Comparison of ENCODE assay signal across 8 cellular contexts in genomic region chr14:69647642-69648041, GRCh38. TPM values are rescaled to one million over a fixed set of nuclear protein-coding genes. Genes with fewer than 3 reads are reported as not detected.
DNase-seq lines count a peak whose midpoint lies in the region; ATAC-seq, FAIRE-seq and TF ChIP-seq lines count a peak whose summit lies in the region.
"Not testable (repeated sequence)": the region's sequence is repeated elsewhere in the genome, so short reads cannot be mapped to it uniquely, and the experiment has no call there.

No MANE protein-coding gene starts in this region.

- H3K27me3 ChIP-seq in BLaER1 treated with 17β-estradiol and CSF1 and Interleukin-3, amounts not matched to agents 10 nM and 100 nM; OCI-LY1 (ENCODE audit: insufficient read depth, low read length); colonic mucosa; right atrium auricular region; muscle layer of duodenum (ENCODE audit: low read depth, low read length); small intestine (ENCODE audit: control insufficient read depth in 2 of 2, insufficient read depth in 2 of 2, low read length in 2 of 2); upper lobe of left lung: not testable (repeated sequence)

- not testable (repeated sequence) for ATAC-seq in activated T-helper 17 cell treated with anti-CD3 and anti-CD28 coated beads, Interleukin-2, amount 50 U/mL, for 72 hours (replicated peaks); upper lobe of left lung (ENCODE audit: low FRiP score in 2 of 2)

- peak overlapping the region in 10 of 11 experiments; percentile 7 to 91 (median 58); a peak in 10 of 22 replicates for H3K4me2 ChIP-seq in BLaER1 treated with 17β-estradiol and CSF1 and Interleukin-3, amounts not matched to agents 10 nM and 100 nM
- H3K4me2 ChIP-seq in OCI-LY1 (ENCODE audit: low read length), result peak overlapping the region; percentile 16; the same call in 1 of the 2 replicates

- peak overlapping the region; percentile 20 for H3K4me3 Mint-ChIP-seq in activated T-helper 17 cell treated with anti-CD3 and anti-CD28 coated beads, Interleukin-2, amount 50 U/mL, for 72 hours

- H3F3A ChIP-seq in OCI-LY1 (ENCODE audit: insufficient read depth, low read length), result not testable (repeated sequence)

- TF ChIP-seq EP300 in upper lobe of left lung (IDR thresholded peaks at IDR 0.05), result not testable (repeated sequence)

- not testable (repeated sequence) for H3K27me3 Mint-ChIP-seq in activated T-helper 17 cell treated with anti-CD3 and anti-CD28 coated beads, Interleukin-2, amount 50 U/mL, for 72 hours

- not testable (repeated sequence) for H3K9me3 Mint-ChIP-seq in activated T-helper 17 cell treated with anti-CD3 and anti-CD28 coated beads, Interleukin-2, amount 50 U/mL, for 72 hours

- H3K9me3 ChIP-seq in BLaER1 treated with 17β-estradiol and CSF1 and Interleukin-3, amounts not matched to agents 10 nM and 100 nM (replicated peaks in 1 of 11), result peaks cover 9 to 21% (median 11%) of the 10 kb centered on the region in 11 experiments
- not testable (repeated sequence) for H3K9me3 ChIP-seq in OCI-LY1 (ENCODE audit: low read length); colonic mucosa; right atrium auricular region; muscle layer of duodenum (ENCODE audit: control insufficient read depth in 1 of 2, low read length in 2 of 2); small intestine (ENCODE audit: control insufficient read depth, low read depth); upper lobe of left lung

- peaks cover 62% of the 10 kb centered on the region for H3K36me3 Mint-ChIP-seq in activated T-helper 17 cell treated with anti-CD3 and anti-CD28 coated beads, Interleukin-2, amount 50 U/mL, for 72 hours (ENCODE audit: low read depth)

- peaks cover 79% of the 10 kb centered on the region for H3K4me1 Mint-ChIP-seq in activated T-helper 17 cell treated with anti-CD3 and anti-CD28 coated beads, Interleukin-2, amount 50 U/mL, for 72 hours

- peak overlapping the region; percentile 65 for H3K27ac Mint-ChIP-seq in activated T-helper 17 cell treated with anti-CD3 and anti-CD28 coated beads, Interleukin-2, amount 50 U/mL, for 72 hours

- H3K9ac ChIP-seq in BLaER1 treated with 17β-estradiol and CSF1 and Interleukin-3, amounts not matched to agents 10 nM and 100 nM; OCI-LY1 (ENCODE audit: low read length); colonic mucosa (ENCODE audit: low read depth in 2 of 2, low read length in 2 of 2): not testable (repeated sequence)

- 81 to 86% (median 81%) methylated on average over 11 of the region's 11 CpGs for WGBS in small intestine, 3 donors
- WGBS in upper lobe of left lung, 2 donors, result 78 to 82% methylated on average over 11 of the region's 11 CpGs

- not testable (repeated sequence) for H3K9me2 ChIP-seq in OCI-LY1 (ENCODE audit: low read depth, low read length)

- TF ChIP-seq POLR2A in upper lobe of left lung (IDR thresholded peaks at IDR 0.05), result not testable (repeated sequence)

- peaks cover 52 to 93% (median 68%) of the 10 kb centered on the region in 10 experiments for H3K4me1 ChIP-seq in BLaER1 treated with 17β-estradiol and CSF1 and Interleukin-3, amounts not matched to agents 10 nM and 100 nM
- H3K4me1 ChIP-seq in OCI-LY1 (ENCODE audit: insufficient read depth, low read length, severe bottlenecking) (peaks cover 93% of the 10 kb centered on the region), colonic mucosa (peaks cover 59% of the 10 kb centered on the region), right atrium auricular region (peaks cover 0 to 88% of the 10 kb centered on the region in 2 donors), muscle layer of duodenum (ENCODE audit: control insufficient read depth in 1 of 2, insufficient read depth in 2 of 2, low read length in 2 of 2) (peaks cover 53 to 56% of the 10 kb centered on the region in 2 donors), small intestine (ENCODE audit: control insufficient read depth in 2 of 2, insufficient read depth in 1 of 2, low read depth in 1 of 2, low read length in 1 of 2) (peaks cover 26 to 72% of the 10 kb centered on the region in 2 donors), upper lobe of left lung (peaks cover 87 to 100% (median 89%) of the 10 kb centered on the region in 4 donors)

- H2AFZ ChIP-seq in OCI-LY1 (ENCODE audit: low read length), result not testable (repeated sequence)

- H3K36me3 ChIP-seq in BLaER1 treated with 17β-estradiol and CSF1 and Interleukin-3, amounts not matched to agents 10 nM and 100 nM, result peaks cover 14 to 38% (median 25%) of the 10 kb centered on the region in 11 experiments
- H3K36me3 ChIP-seq in OCI-LY1 (ENCODE audit: insufficient read depth, low read length), result peaks cover 14% of the 10 kb centered on the region
- H3K36me3 ChIP-seq in colonic mucosa; right atrium auricular region; muscle layer of duodenum (ENCODE audit: control insufficient read depth in 1 of 2, insufficient read depth in 2 of 2, low read length in 2 of 2); small intestine (ENCODE audit: control insufficient read depth in 2 of 2, insufficient read depth in 2 of 2, low read length in 2 of 2); upper lobe of left lung: not testable (repeated sequence)

- H3K27ac ChIP-seq in BLaER1 treated with 17β-estradiol and CSF1 and Interleukin-3, amounts not matched to agents 10 nM and 100 nM; OCI-LY1 (ENCODE audit: low read depth, low read length, poor library complexity, severe bottlenecking): not testable (repeated sequence)
- H3K27ac ChIP-seq in colonic mucosa, result peak overlapping the region; percentile 81
- H3K27ac ChIP-seq in right atrium auricular region, result peak overlapping the region; percentile 44 to 80
- peak overlapping the region; percentile 57 for H3K27ac ChIP-seq in muscle layer of duodenum (ENCODE audit: low read length)
- H3K27ac ChIP-seq in small intestine (ENCODE audit: low read depth in 1 of 2, low read length in 1 of 2), result peak overlapping the region; percentile 7 to 45
- H3K27ac ChIP-seq in upper lobe of left lung, result peak overlapping the region; percentile 38 to 88 (median 80)

- FAIRE-seq in small intestine (lab: Jason Lieb, UNC), result not testable (repeated sequence)

- H3K79me2 ChIP-seq in OCI-LY1 (ENCODE audit: insufficient read depth, low read length), result peaks cover 95% of the 10 kb centered on the region

- H4K20me1 ChIP-seq in BLaER1 treated with 17β-estradiol and CSF1 and Interleukin-3, amounts not matched to agents 10 nM and 100 nM, result peaks cover 0 to 95% (median 85%) of the 10 kb centered on the region in 11 experiments; a peak in 16 of 22 replicates
- not testable (repeated sequence) for H4K20me1 ChIP-seq in OCI-LY1 (ENCODE audit: insufficient read depth, low read length)

- intact Hi-C loops in colonic mucosa (cut with DNase I), result not testable (repeated sequence)

- not testable (repeated sequence) for TF ChIP-seq CTCF in OCI-LY1 (IDR thresholded peaks at IDR 0.05; ENCODE audit: low read length); colonic mucosa (IDR thresholded peaks at IDR 0.05); right atrium auricular region (IDR thresholded peaks at IDR 0.05); upper lobe of left lung (IDR thresholded peaks at IDR 0.05)

- H3K4me3 ChIP-seq in BLaER1 treated with 17β-estradiol and CSF1 and Interleukin-3, amounts not matched to agents 10 nM and 100 nM; OCI-LY1 (ENCODE audit: low read depth, low read length, poor library complexity, severe bottlenecking); colonic mucosa; right atrium auricular region; muscle layer of duodenum (ENCODE audit: low read depth in 1 of 2, low read length in 2 of 2); small intestine (ENCODE audit: low read depth in 1 of 2, low read length in 2 of 2); upper lobe of left lung: not testable (repeated sequence)

- DNase-seq in colonic mucosa; right atrium auricular region (ENCODE audit: low spot score); small intestine; upper lobe of left lung: not testable (repeated sequence)

RNA-seq across cellular contexts. Expression of gene SUSD6, which starts 36.2 kb away (rescaled TPM):
- total RNA-seq in activated T-helper 17 cell treated with anti-CD3 and anti-CD28 coated beads, Interleukin-2, amount 50 U/mL, for 72 hours, result 10 to 100 TPM; 76.9 to 96.4 TPM
- total RNA-seq in colonic mucosa (10 to 100 TPM; 27.3 to 70.3 TPM), right atrium auricular region (10 to 100 TPM; 19.2 to 24.7 TPM), upper lobe of left lung (10 to 100 TPM; 63.4 to 90.4 (median 81.6) TPM)
- 10 to 100 TPM; 14.3 to 18.8 (median 14.5) TPM for polyA plus RNA-seq in small intestine
